ENCODE assay signal across 16 cellular contexts in genomic region chr11:104256525-104256924, GRCh38.
DNase-seq lines count a peak whose midpoint lies in the region; ATAC-seq, FAIRE-seq and TF ChIP-seq lines count a peak whose summit lies in the region.
"Had no signal": no experiment of that assay in that cellular context is flagged by ENCODE, and none has a peak within 500 bp of the region (broad histone marks: within the 10 kb centered on the region; RNA-seq: fewer than 3 reads in every experiment).

No MANE protein-coding gene starts in this region.

- H2AFZ ChIP-seq in DND-41 (ENCODE audit: low read depth, low read length) (no peak overlapping the region), Karpas-422 (ENCODE audit: low read length) (no peak overlapping the region)

- TF ChIP-seq CTCF in DND-41 (IDR thresholded peaks at IDR 0.05; ENCODE audit: borderline replicate concordance, extremely low read depth, low read length, poor library complexity, severe bottlenecking), result peak; percentile 23
- TF ChIP-seq CTCF in testis (IDR thresholded peaks at IDR 0.05), result no peak

- no peaks in the 10 kb centered on the region for H3K4me1 ChIP-seq in DND-41 (ENCODE audit: insufficient read depth, low read length)
- peaks cover 7% of the 10 kb centered on the region; the same call in 1 of the 2 replicates for H3K4me1 ChIP-seq in Karpas-422 (ENCODE audit: low read length)
- H3K4me1 ChIP-seq in testis, result no peaks in the 10 kb centered on the region
- H3K4me1 ChIP-seq: spleen, vagina had no signal

- no peaks in the 10 kb centered on the region for H3K27me3 Mint-ChIP-seq in activated CD8-positive, alpha-beta T cell treated with anti-CD3 and anti-CD28 coated beads, Interleukin-2, amount 10 ng/mL, durations not matched to agents 7 days and 5 days (ENCODE audit: low read depth)

- WGBS in testis, 2 donors, result 85 to 89% methylated on average over 2 of the region's 2 CpGs

- H3K27me3 ChIP-seq in DND-41 (ENCODE audit: insufficient read depth, low read length, poor library complexity), result no peaks in the 10 kb centered on the region
- no peaks in the 10 kb centered on the region for H3K27me3 ChIP-seq in Karpas-422 (ENCODE audit: low read length)
- H3K27me3 ChIP-seq in testis, result no peaks in the 10 kb centered on the region
- H3K27me3 ChIP-seq: spleen, vagina had no signal

- H3K79me2 ChIP-seq in DND-41 (ENCODE audit: insufficient read depth, low read length) (no peaks in the 10 kb centered on the region), Karpas-422 (ENCODE audit: low read length) (no peaks in the 10 kb centered on the region)

- no peak for ATAC-seq in DND-41 (ENCODE audit: insufficient read depth, low read depth)
- ATAC-seq in activated CD8-positive, alpha-beta T cell treated with anti-CD3 and anti-CD28 coated beads, Interleukin-2, amount 10 ng/mL, durations not matched to agents 7 days and 5 days, result no peak

- no peaks in the 10 kb centered on the region for H3K9me3 Mint-ChIP-seq in activated CD8-positive, alpha-beta T cell treated with anti-CD3 and anti-CD28 coated beads, Interleukin-2, amount 10 ng/mL, durations not matched to agents 7 days and 5 days (ENCODE audit: insufficient read depth)

- H3K4me3 ChIP-seq in DND-41 (ENCODE audit: low read depth in 1 of 2, low read length in 2 of 2) (no peak overlapping the region), Karpas-422 (ENCODE audit: low read length) (no peak overlapping the region), testis (no peak overlapping the region)
- H3K4me3 ChIP-seq: spleen, vagina had no signal

- FAIRE-seq in RCC 7860 (lab: Jason Lieb, UNC), result no peak

- H3K4me3 Mint-ChIP-seq in activated CD8-positive, alpha-beta T cell treated with anti-CD3 and anti-CD28 coated beads, Interleukin-2, amount 10 ng/mL, durations not matched to agents 7 days and 5 days, result no peak overlapping the region

- no peak overlapping the region for H3K27ac ChIP-seq in DND-41 (ENCODE audit: low read length)
- H3K27ac ChIP-seq in Karpas-422 (ENCODE audit: low read length), result no peak overlapping the region
- no peak overlapping the region for H3K27ac ChIP-seq in testis
- H3K27ac ChIP-seq: spleen, vagina had no signal

- H4K20me1 ChIP-seq in DND-41 (ENCODE audit: insufficient read depth, low read length), result no peaks in the 10 kb centered on the region
- no peaks in the 10 kb centered on the region for H4K20me1 ChIP-seq in Karpas-422 (ENCODE audit: insufficient read depth, low read depth, low read length)

- no peaks in the 10 kb centered on the region for H3K9me3 ChIP-seq in DND-41 (ENCODE audit: insufficient read depth, low read length, severe bottlenecking)
- no peaks in the 10 kb centered on the region for H3K9me3 ChIP-seq in Karpas-422 (ENCODE audit: low read length)
- H3K9me3 ChIP-seq in testis, result no peaks in the 10 kb centered on the region
- H3K9me3 ChIP-seq: spleen, vagina had no signal

- POLR2A ChIA-PET in activated CD8-positive, alpha-beta T cell treated with anti-CD3 and anti-CD28 coated beads, Interleukin-2, amount 10 ng/mL, durations not matched to agents 7 days and 5 days (lab: Charles Lee), result no interaction called here

- H3K4me2 ChIP-seq in DND-41 (ENCODE audit: insufficient read depth, low read length) (no peak overlapping the region), Karpas-422 (ENCODE audit: low read depth, low read length, poor library complexity, severe bottlenecking) (no peak overlapping the region)

- no peak overlapping the region for H3K9ac ChIP-seq in DND-41 (ENCODE audit: low read depth, low read length)
- H3K9ac ChIP-seq in Karpas-422 (ENCODE audit: low read length), result no peak overlapping the region

- CTCF ChIA-PET in activated CD8-positive, alpha-beta T cell treated with anti-CD3 and anti-CD28 coated beads, Interleukin-2, amount 10 ng/mL, durations not matched to agents 7 days and 5 days (lab: Charles Lee), result no interaction called here

- intact Hi-C loops in testis (cut with DNase I; ENCODE audit: low total_unique reads), result no loop called here

- no peak overlapping the region for H3K27ac Mint-ChIP-seq in activated CD8-positive, alpha-beta T cell treated with anti-CD3 and anti-CD28 coated beads, Interleukin-2, amount 10 ng/mL, durations not matched to agents 7 days and 5 days

- H3K36me3 ChIP-seq in DND-41 (ENCODE audit: insufficient read depth, low read length), result no peaks in the 10 kb centered on the region
- H3K36me3 ChIP-seq in Karpas-422 (ENCODE audit: insufficient read depth, low read length), result no peaks in the 10 kb centered on the region
- no peaks in the 10 kb centered on the region for H3K36me3 ChIP-seq in testis (ENCODE audit: low read depth, missing control alignments)
- H3K36me3 ChIP-seq: spleen, vagina had no signal

- H3K36me3 Mint-ChIP-seq in activated CD8-positive, alpha-beta T cell treated with anti-CD3 and anti-CD28 coated beads, Interleukin-2, amount 10 ng/mL, durations not matched to agents 7 days and 5 days (ENCODE audit: low read depth), result no peaks in the 10 kb centered on the region

- TF ChIP-seq POLR2A in testis (IDR thresholded peaks at IDR 0.05), result no peak

- DNase-seq in DND-41, result no peak
- peak; percentile 74 for DNase-seq in Karpas-422
- DNase-seq in amniotic epithelial cell (ENCODE audit: low read depth), result peak; percentile 37
- peak; percentile 11 for DNase-seq in kidney glomerular epithelial cell (lab: John Stamatoyannopoulos, UW)
- DNase-seq in RCC 7860 (ENCODE audit: low spot score), result no peak
- no peak for DNase-seq in activated CD8-positive, alpha-beta T cell treated with anti-CD3 and anti-CD28 coated beads, Interleukin-2, amount 10 ng/mL, durations not matched to agents 7 days and 5 days
- no peak for DNase-seq in COLO829 (ENCODE audit: low spot score)
- no peak for DNase-seq in testis
- DNase-seq: activated CD4-positive, alpha-beta T cell treated with anti-CD3 and anti-CD28 coated beads for 48 hours; activated gamma-delta T cell treated with Interleukin-2 at 50 U/mL for 16 hours; effector CD4-positive, alpha-beta T cell; GOT3; KG1; NCI-H226; spleen had no signal

- H3K9me2 ChIP-seq in Karpas-422 (replicated peaks; ENCODE audit: insufficient read depth, low read length), result no peaks in the 10 kb centered on the region

- no peaks in the 10 kb centered on the region for H3K4me1 Mint-ChIP-seq in activated CD8-positive, alpha-beta T cell treated with anti-CD3 and anti-CD28 coated beads, Interleukin-2, amount 10 ng/mL, durations not matched to agents 7 days and 5 days (ENCODE audit: low read depth)

Comparison
In these comparisons a context has a peak if more than half of its experiments do, and no peak if none do; other contexts are left out.
1. DNase-seq: peak in Karpas-422 (single experiment), amniotic epithelial cell (single experiment) and kidney glomerular epithelial cell (single experiment); none in DND-41 (single experiment), RCC 7860 (single experiment), activated CD8-positive, alpha-beta T cell treated with anti-CD3 and anti-CD28 coated beads, Interleukin-2, amount 10 ng/mL, durations not matched to agents 7 days and 5 days (single experiment), COLO829 (single experiment) and testis (single experiment).